ENCODE assay signal across 7 cellular contexts in the genomic region with DNA sequence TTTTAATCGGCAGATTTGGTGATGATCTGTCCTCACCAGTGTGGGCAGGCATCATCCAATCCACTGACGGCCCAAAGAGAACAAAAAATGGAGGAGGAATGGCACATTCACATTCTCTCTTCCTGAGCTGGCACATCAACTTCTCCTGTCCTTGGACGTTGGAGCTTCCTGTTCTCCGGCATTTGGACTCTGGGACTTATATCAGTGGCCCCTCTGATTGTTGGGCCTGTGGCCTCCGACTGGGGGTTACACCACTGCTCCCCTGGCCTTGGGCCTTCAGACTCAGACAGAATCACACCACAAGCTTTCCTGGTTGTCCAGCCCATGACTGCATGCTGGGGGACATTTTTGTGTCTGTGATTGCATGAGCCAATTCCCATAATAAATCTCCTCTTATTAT. TPM values are rescaled to one million over a fixed set of nuclear protein-coding genes. Genes with fewer than 3 reads are reported as not detected.
"Had no signal": no experiment of that assay in that cellular context is flagged by ENCODE, and none has a peak within 500 bp of the region (broad histone marks: within the 10 kb centered on the region; RNA-seq: fewer than 3 reads in every experiment).

No MANE protein-coding gene starts in this region.

- H3K4me2 ChIP-seq: GM23338 had no signal

- H3K4me3 Mint-ChIP-seq: GM23338, H9 had no signal

- H2AFZ ChIP-seq: GM23338 had no signal

- H3K9me3 Mint-ChIP-seq: GM23338, H9 had no signal

- H3K27ac Mint-ChIP-seq: GM23338, H9 had no signal

- H3K4me3 ChIP-seq: GM23338, K562 had no signal

- DNase-seq: H9, HCEC 1CT, IMR-90 had no signal

- FAIRE-seq: H1, H54, K562 had no signal

- ATAC-seq: GM23338, K562 had no signal

- H3K4me1 Mint-ChIP-seq: GM23338 had no signal

RNA-seq across cellular contexts. Expression of a gene that starts 20.1 kb away (rescaled TPM):
- total RNA-seq: IMR-90, K562 had no signal
- polyA plus RNA-seq: IMR-90, K562 had no signal

RNA-seq across cellular contexts. Expression of a gene that starts 24.0 kb away (rescaled TPM):
- total RNA-seq: IMR-90, K562 had no signal
- polyA plus RNA-seq: IMR-90, K562 had no signal

RNA-seq across cellular contexts. Expression of a gene that starts 55.1 kb away (rescaled TPM):
- total RNA-seq: GM23338, IMR-90, K562 had no signal
- polyA plus RNA-seq: GM23338 had no signal
